7 cellular contexts compared by ENCODE assay signal in genomic region chr1:12456081-12456480, GRCh38.
A peak's percentile ranks its signal among the peaks of the same experiment; 100 is the strongest.
DNase-seq lines count a peak whose midpoint lies in the region; ATAC-seq and TF ChIP-seq lines count a peak whose summit lies in the region.
"Not testable (repeated sequence)": the region's sequence is repeated elsewhere in the genome, so short reads cannot be mapped to it uniquely, and the experiment has no call there.

No MANE protein-coding gene starts in this region.

- POLR2A ChIA-PET in RWPE1 (lab: Yijun Ruan, JAX; ENCODE audit: low non-redundant PET), result not testable (repeated sequence)
- POLR2A ChIA-PET in activated CD8-positive, alpha-beta T cell treated with anti-CD3 and anti-CD28 coated beads, Interleukin-2, amount 10 ng/mL, durations not matched to agents 7 days and 5 days (lab: Charles Lee), result interaction anchor here (1.7 kb wide), 1 partner anchor 55 kb away, joined by 8 read pairs; no protein-coding TSS in a partner anchor

- H3K27ac ChIP-seq in RWPE1 (peak overlapping the region; percentile 8; the same call in 1 of the 2 replicates), esophagus squamous epithelium (peak overlapping the region in 3 of 4 donors; percentile 90 to 93 (median 90)), gastrocnemius medialis (peak overlapping the region; percentile 84 to 91 (median 90)), thoracic aorta (peak overlapping the region; percentile 66 to 94)

- H3K27ac Mint-ChIP-seq in activated CD8-positive, alpha-beta T cell treated with anti-CD3 and anti-CD28 coated beads, Interleukin-2, amount 10 ng/mL, durations not matched to agents 7 days and 5 days, result peak overlapping the region; percentile 61
- H3K27ac Mint-ChIP-seq in mesothelial cell of epicardium, result peak overlapping the region; percentile 75

- ATAC-seq in activated CD8-positive, alpha-beta T cell treated with anti-CD3 and anti-CD28 coated beads, Interleukin-2, amount 10 ng/mL, durations not matched to agents 7 days and 5 days; gastrocnemius medialis; thoracic aorta (ENCODE audit: insufficient number of reproducible peaks, low FRiP score, low read depth): not testable (repeated sequence)

- H3K36me3 ChIP-seq in adipocyte (ENCODE audit: control insufficient read depth, insufficient read depth, low read length, severe bottlenecking); gastrocnemius medialis; thoracic aorta: not testable (repeated sequence)
- peaks cover 0 to 62% (median 5%) of the 10 kb centered on the region in 3 donors for H3K36me3 ChIP-seq in esophagus squamous epithelium

- H3K4me1 ChIP-seq in adipocyte (ENCODE audit: control insufficient read depth, insufficient read depth, low read length), result peaks cover 68% of the 10 kb centered on the region
- peaks cover 20 to 97% (median 78%) of the 10 kb centered on the region in 3 donors for H3K4me1 ChIP-seq in esophagus squamous epithelium
- H3K4me1 ChIP-seq in gastrocnemius medialis, result peaks cover 71 to 76% of the 10 kb centered on the region in 2 donors
- peaks cover 66 to 95% of the 10 kb centered on the region in 2 donors for H3K4me1 ChIP-seq in thoracic aorta (ENCODE audit: control insufficient read depth in 1 of 2, low read depth in 2 of 2)

- not testable (repeated sequence) for H3K4me3 Mint-ChIP-seq in activated CD8-positive, alpha-beta T cell treated with anti-CD3 and anti-CD28 coated beads, Interleukin-2, amount 10 ng/mL, durations not matched to agents 7 days and 5 days; mesothelial cell of epicardium

- not testable (repeated sequence) for DNase-seq in RWPE1 (ENCODE audit: low spot score); activated CD8-positive, alpha-beta T cell treated with anti-CD3 and anti-CD28 coated beads, Interleukin-2, amount 10 ng/mL, durations not matched to agents 7 days and 5 days; adipocyte (ENCODE audit: low read depth); esophagus squamous epithelium (lab: John Stamatoyannopoulos, UW); mesothelial cell of epicardium (ENCODE audit: low spot score in 2 of 2, unreplicated experiment in 2 of 2); gastrocnemius medialis; thoracic aorta (ENCODE audit: low spot score)

- H3K4me1 Mint-ChIP-seq in activated CD8-positive, alpha-beta T cell treated with anti-CD3 and anti-CD28 coated beads, Interleukin-2, amount 10 ng/mL, durations not matched to agents 7 days and 5 days (ENCODE audit: low read depth), result peaks cover 74% of the 10 kb centered on the region
- peaks cover 59% of the 10 kb centered on the region for H3K4me1 Mint-ChIP-seq in mesothelial cell of epicardium

- not testable (repeated sequence) for H3K9me3 ChIP-seq in adipocyte (ENCODE audit: control insufficient read depth, low read length); esophagus squamous epithelium; gastrocnemius medialis; thoracic aorta

- H3K4me3 ChIP-seq in adipocyte (ENCODE audit: low read length); esophagus squamous epithelium; gastrocnemius medialis; thoracic aorta: not testable (repeated sequence)

- CTCF ChIA-PET in RWPE1 (lab: Yijun Ruan, JAX), result interaction anchor here (0.8 kb wide), 1 partner anchor 48 kb away, joined by 3 read pairs; no protein-coding TSS in a partner anchor
- CTCF ChIA-PET in activated CD8-positive, alpha-beta T cell treated with anti-CD3 and anti-CD28 coated beads, Interleukin-2, amount 10 ng/mL, durations not matched to agents 7 days and 5 days (lab: Charles Lee), result interaction anchor here (1.0 to 1.9 kb wide), 3 partner anchors 18 to 49 kb away, joined by 3 to 5 read pairs (median 3); no protein-coding TSS in a partner anchor

- H3K9ac ChIP-seq in adipocyte (ENCODE audit: low read length), result peak overlapping the region; percentile 8

- not testable (repeated sequence) for TF ChIP-seq CTCF in RWPE1 (conservative IDR thresholded peaks at IDR 0.05; ENCODE audit: low read depth); esophagus squamous epithelium (IDR thresholded peaks at IDR 0.05); mesothelial cell of epicardium (IDR thresholded peaks at IDR 0.05; ENCODE audit: unreplicated experiment); gastrocnemius medialis (IDR thresholded peaks at IDR 0.05 in 4 of 5, conservative IDR thresholded peaks at IDR 0.05 in 1 of 5); thoracic aorta (IDR thresholded peaks at IDR 0.05)

- TF ChIP-seq POLR2A in esophagus squamous epithelium (IDR thresholded peaks at IDR 0.05); gastrocnemius medialis (IDR thresholded peaks at IDR 0.05): not testable (repeated sequence)

- H3K36me3 Mint-ChIP-seq in activated CD8-positive, alpha-beta T cell treated with anti-CD3 and anti-CD28 coated beads, Interleukin-2, amount 10 ng/mL, durations not matched to agents 7 days and 5 days (ENCODE audit: low read depth), result peaks cover 48% of the 10 kb centered on the region
- H3K36me3 Mint-ChIP-seq in mesothelial cell of epicardium, result peaks cover 18% of the 10 kb centered on the region

- intact Hi-C loops in esophagus squamous epithelium (cut with DNase I); gastrocnemius medialis (cut with DNase I; ENCODE audit: low total_unique reads): not testable (repeated sequence)

- not testable (repeated sequence) for H3K27me3 ChIP-seq in adipocyte (replicated peaks; ENCODE audit: control insufficient read depth, insufficient read depth, low read length); esophagus squamous epithelium; gastrocnemius medialis; thoracic aorta (replicated peaks; ENCODE audit: insufficient read depth)

- not testable (repeated sequence) for H3K27me3 Mint-ChIP-seq in activated CD8-positive, alpha-beta T cell treated with anti-CD3 and anti-CD28 coated beads, Interleukin-2, amount 10 ng/mL, durations not matched to agents 7 days and 5 days (ENCODE audit: low read depth); mesothelial cell of epicardium (ENCODE audit: low read depth)

- in situ Hi-C loops in gastrocnemius medialis (cut with MboI; ENCODE audit: low sequenced_read_pairs in 4 of 4), result not testable (repeated sequence)

- H3K9me3 Mint-ChIP-seq in activated CD8-positive, alpha-beta T cell treated with anti-CD3 and anti-CD28 coated beads, Interleukin-2, amount 10 ng/mL, durations not matched to agents 7 days and 5 days (ENCODE audit: insufficient read depth); mesothelial cell of epicardium: not testable (repeated sequence)

- WGBS in esophagus squamous epithelium, 2 donors, result 92 to 100% methylated on average over 5 to 7 of the region's 7 CpGs

Comparison
In these comparisons a context has a peak if more than half of its experiments do, and no peak if none do; other contexts are left out.
1. H3K27ac ChIP-seq: peak in every context shown above with its lines; median percentile 90 in esophagus squamous epithelium; 90 in gastrocnemius medialis; 80 in thoracic aorta; 8 in RWPE1.